8 cellular contexts compared by ENCODE assay signal in the genomic region with DNA sequence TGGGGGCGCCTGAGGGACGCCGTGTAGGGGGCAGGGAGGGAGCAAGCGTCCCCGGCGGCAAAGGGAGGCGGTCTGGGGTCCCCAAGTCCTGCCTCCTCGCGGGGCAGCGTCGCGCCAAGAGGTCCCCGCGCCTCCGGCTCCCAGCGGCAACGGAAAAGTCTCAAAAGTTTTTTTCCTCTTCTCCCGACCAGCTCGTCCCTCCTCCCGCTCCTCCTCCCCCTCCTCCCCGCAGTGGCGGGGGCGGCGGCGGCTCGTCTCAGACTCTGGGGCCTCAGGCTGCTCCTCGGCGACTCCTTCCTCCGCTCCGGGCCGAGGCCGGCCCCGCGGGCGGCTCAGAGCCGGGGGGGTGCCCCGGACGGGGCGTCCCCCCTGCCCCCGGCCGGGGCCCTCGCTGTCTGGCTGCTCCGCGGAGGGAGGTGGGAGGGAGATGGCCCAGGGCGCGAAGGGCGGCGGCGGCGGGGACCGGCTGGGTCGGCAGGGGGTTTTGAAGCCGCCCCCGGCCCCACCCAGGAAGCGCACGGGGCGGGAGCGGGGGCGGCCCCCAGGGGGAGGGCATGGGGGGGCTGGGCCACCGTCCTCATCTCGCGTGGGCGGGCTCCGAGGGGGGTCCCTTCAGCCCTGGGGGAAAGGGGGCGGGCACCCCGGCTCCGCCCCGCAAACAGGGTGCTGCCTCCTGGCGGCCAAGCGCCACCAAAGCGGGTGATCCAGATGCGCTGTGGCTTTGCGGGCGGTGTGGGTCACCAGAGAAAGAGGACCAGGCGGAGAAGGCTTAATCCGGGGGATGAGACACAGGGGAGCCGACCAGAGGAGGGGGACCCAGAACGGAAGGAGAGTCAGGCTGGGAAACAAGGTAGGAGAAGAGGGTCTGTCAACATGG. TPM values are rescaled to one million over a fixed set of nuclear protein-coding genes. Genes with fewer than 3 reads are reported as not detected.
DNase-seq lines count a peak whose midpoint lies in the region; ATAC-seq and TF ChIP-seq lines count a peak whose summit lies in the region.

TGFB1 (minus strand) TSS at position 457 of the 877 bp plus-strand sequence. CDS start 878 bp downstream, outside the sequence.

- peaks cover 13% of the 10 kb centered on the region for H3F3A ChIP-seq in neural progenitor cell (ENCODE audit: low read depth)

- no peaks in the 10 kb centered on the region for H3K79me2 ChIP-seq in neural progenitor cell (ENCODE audit: low read depth)

- DNase-seq in AG20443 (ENCODE audit: low spot score) (peak; percentile 96), HK-2 (ENCODE audit: unreplicated experiment) (peak; percentile 90), SIG-M5 treated with dmso at 0.1 percent for 504 hours (lab: John Stamatoyannopoulos, UW; ENCODE audit: unreplicated experiment) (peak; percentile 73), fibroblast of villous mesenchyme (ENCODE audit: low read depth) (peak; percentile 94), neural progenitor cell (ENCODE audit: low spot score) (peak; percentile 85)
- DNase-seq in activated effector memory CD4-positive, alpha-beta T cell treated with anti-CD3 and anti-CD28 coated beads, Interleukin-2, amount 50 U/mL, for 16 hours, result peak; percentile 98
- DNase-seq in stimulated activated naive CD8-positive, alpha-beta T cell treated with anti-CD3 and anti-CD28 coated beads, Interleukin-15, amount 100 ng/mL, for 72 hours, result peak; percentile 94

- H3K9me3 ChIP-seq in neural progenitor cell (ENCODE audit: low read depth), result no peaks in the 10 kb centered on the region

- peak; percentile 82 for TF ChIP-seq CTCF in fibroblast of villous mesenchyme (IDR thresholded peaks at IDR 0.05; ENCODE audit: insufficient read depth, low read depth, low read length)
- TF ChIP-seq CTCF in neural progenitor cell (IDR thresholded peaks at IDR 0.05), result peak; percentile 85

- peaks cover 9% of the 10 kb centered on the region for H3K4me1 ChIP-seq in neural progenitor cell

- H3K36me3 Mint-ChIP-seq in neural progenitor cell, result no peaks in the 10 kb centered on the region

- TF ChIP-seq POLR2A in GM19193 (IDR thresholded peaks at IDR 0.05; ENCODE audit: extremely low read depth, insufficient read depth, insufficient read length), result peak; percentile 92

- peak within 1 kb of the TSS; percentile 87 for H3K4me3 Mint-ChIP-seq in neural progenitor cell
- H3K4me3 Mint-ChIP-seq in stimulated activated naive CD8-positive, alpha-beta T cell treated with anti-CD3 and anti-CD28 coated beads, Interleukin-15, amount 100 ng/mL, for 72 hours, result peak within 1 kb of the TSS; percentile 96 to 100

- peak within 1 kb of the TSS; percentile 84 for H2AFZ ChIP-seq in neural progenitor cell (replicated peaks)

- H3K27ac ChIP-seq in neural progenitor cell, result no peak within 1 kb of the TSS

- ATAC-seq in stimulated activated naive CD8-positive, alpha-beta T cell treated with anti-CD3 and anti-CD28 coated beads, Interleukin-15, amount 100 ng/mL, for 72 hours, result peak; percentile 71

- peaks cover 19% of the 10 kb centered on the region for H3K4me1 Mint-ChIP-seq in neural progenitor cell
- H3K4me1 Mint-ChIP-seq in stimulated activated naive CD8-positive, alpha-beta T cell treated with anti-CD3 and anti-CD28 coated beads, Interleukin-15, amount 100 ng/mL, for 72 hours, result peaks cover 73% of the 10 kb centered on the region

- peaks cover 38% of the 10 kb centered on the region for H3K27me3 Mint-ChIP-seq in neural progenitor cell (ENCODE audit: insufficient read depth, low read depth)
- H3K27me3 Mint-ChIP-seq in stimulated activated naive CD8-positive, alpha-beta T cell treated with anti-CD3 and anti-CD28 coated beads, Interleukin-15, amount 100 ng/mL, for 72 hours, result no peaks in the 10 kb centered on the region

- H3K36me3 ChIP-seq in neural progenitor cell, result no peaks in the 10 kb centered on the region

- no peak within 1 kb of the TSS for H3K9ac ChIP-seq in neural progenitor cell

- peak within 1 kb of the TSS; percentile 6 for H3K27ac Mint-ChIP-seq in neural progenitor cell
- peak within 1 kb of the TSS; percentile 97 to 98 for H3K27ac Mint-ChIP-seq in stimulated activated naive CD8-positive, alpha-beta T cell treated with anti-CD3 and anti-CD28 coated beads, Interleukin-15, amount 100 ng/mL, for 72 hours

- H3K9me3 Mint-ChIP-seq in neural progenitor cell, result no peaks in the 10 kb centered on the region
- H3K9me3 Mint-ChIP-seq in stimulated activated naive CD8-positive, alpha-beta T cell treated with anti-CD3 and anti-CD28 coated beads, Interleukin-15, amount 100 ng/mL, for 72 hours, result peaks cover 0 to 5% of the 10 kb centered on the region in 2 donors

- peak within 1 kb of the TSS; percentile 98 for H3K4me3 ChIP-seq in fibroblast of villous mesenchyme (ENCODE audit: low read depth, low read length)
- H3K4me3 ChIP-seq in neural progenitor cell, result peak within 1 kb of the TSS; percentile 67

- peaks cover 53% of the 10 kb centered on the region for H3K27me3 ChIP-seq in neural progenitor cell

- H4K20me1 ChIP-seq in neural progenitor cell (ENCODE audit: low read depth), result peaks cover 12% of the 10 kb centered on the region

- H3K4me2 ChIP-seq in neural progenitor cell, result peak within 1 kb of the TSS; percentile 86

RNA-seq across cellular contexts. Expression of gene TGFB1, which starts in this region (rescaled TPM):
- total RNA-seq in fibroblast of villous mesenchyme (7.8 and 16.8 TPM in 2 replicates), neural progenitor cell (ENCODE audit: low replicate concordance) (0.65 and 1.3 TPM in 2 replicates)
